In genomic region chr16:74140557-74140956, GRCh38 we compare ENCODE assay signal across 5 cellular contexts.
A peak's percentile ranks its signal among the peaks of the same experiment; 100 is the strongest.
TF ChIP-seq lines count a peak whose summit lies in the region.

No MANE protein-coding gene starts in this region.

TF ChIP-seq in SK-N-SH treated with all-trans-retinoic acid at 6 μM for 48 hours, 23 proteins besides CTCF, POLR2A, EP300 and RAD21:
- TF ChIP-seq ZNF8 (CRISPR knock-in tag; IDR thresholded peaks at IDR 0.05) (peak; percentile 97), ZFP3 (CRISPR knock-in tag; IDR thresholded peaks at IDR 0.05) (no peak)

TF ChIP-seq in SK-N-SH, 30 proteins besides CTCF, POLR2A, EP300 and RAD21:
- TF ChIP-seq PBX3 (IDR thresholded peaks at IDR 0.05) (no peak), USF2 (IDR thresholded peaks at IDR 0.05; ENCODE audit: borderline replicate concordance, low read depth, low read length) (no peak), ELF1 (IDR thresholded peaks at IDR 0.05) (no peak), MEF2A (IDR thresholded peaks at IDR 0.05; ENCODE audit: borderline replicate concordance, low read depth) (no peak), CHD2 (IDR thresholded peaks at IDR 0.05; ENCODE audit: low read length, partially characterized antibody) (no peak), SMC3 (IDR thresholded peaks at IDR 0.05; ENCODE audit: low read depth, low read length) (no peak), YY1 (IDR thresholded peaks at IDR 0.05; ENCODE audit: low read depth) (no peak), GATA2 (CRISPR knock-in tag; IDR thresholded peaks at IDR 0.05) (no peak), FOXM1 (IDR thresholded peaks at IDR 0.05; ENCODE audit: low read depth) (no peak), MXI1 (IDR thresholded peaks at IDR 0.05; ENCODE audit: low read depth, low read length) (no peak), FOSL2 (IDR thresholded peaks at IDR 0.05; ENCODE audit: borderline replicate concordance, low read depth) (no peak), FOXJ3 (CRISPR knock-in tag; IDR thresholded peaks at IDR 0.05) (no peak), NFIC (IDR thresholded peaks at IDR 0.05; ENCODE audit: borderline replicate concordance) (no peak)
- TF ChIP-seq, protein P1, sequence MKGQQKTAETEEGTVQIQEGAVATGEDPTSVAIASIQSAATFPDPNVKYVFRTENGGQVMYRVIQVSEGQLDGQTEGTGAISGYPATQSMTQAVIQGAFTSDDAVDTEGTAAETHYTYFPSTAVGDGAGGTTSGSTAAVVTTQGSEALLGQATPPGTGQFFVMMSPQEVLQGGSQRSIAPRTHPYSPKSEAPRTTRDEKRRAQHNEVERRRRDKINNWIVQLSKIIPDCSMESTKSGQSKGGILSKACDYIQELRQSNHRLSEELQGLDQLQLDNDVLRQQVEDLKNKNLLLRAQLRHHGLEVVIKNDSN (IDR thresholded peaks at IDR 0.05; ENCODE audit: borderline replicate concordance, low read depth): no peak

TF ChIP-seq in HEK293, 187 proteins besides CTCF, POLR2A, EP300 and RAD21:
- TF ChIP-seq ZNF513 (tag by site-specific recombination; IDR thresholded peaks at IDR 0.05) (no peak), ZNF146 (tag by site-specific recombination; IDR thresholded peaks at IDR 0.05) (0 out of 2 replicates have a peak, but pooled peaks have one; percentile 23), ZNF10 (tag by site-specific recombination; IDR thresholded peaks at IDR 0.05) (peak; percentile 40; the same call in 1 of the 2 replicates)
- TF ChIP-seq, protein P2, sequence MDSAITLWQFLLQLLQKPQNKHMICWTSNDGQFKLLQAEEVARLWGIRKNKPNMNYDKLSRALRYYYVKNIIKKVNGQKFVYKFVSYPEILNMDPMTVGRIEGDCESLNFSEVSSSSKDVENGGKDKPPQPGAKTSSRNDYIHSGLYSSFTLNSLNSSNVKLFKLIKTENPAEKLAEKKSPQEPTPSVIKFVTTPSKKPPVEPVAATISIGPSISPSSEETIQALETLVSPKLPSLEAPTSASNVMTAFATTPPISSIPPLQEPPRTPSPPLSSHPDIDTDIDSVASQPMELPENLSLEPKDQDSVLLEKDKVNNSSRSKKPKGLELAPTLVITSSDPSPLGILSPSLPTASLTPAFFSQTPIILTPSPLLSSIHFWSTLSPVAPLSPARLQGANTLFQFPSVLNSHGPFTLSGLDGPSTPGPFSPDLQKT (IDR thresholded peaks at IDR 0.05; ENCODE audit: borderline replicate concordance, low read depth, low read length): no peak

TF ChIP-seq in WTC11, 78 proteins besides CTCF, POLR2A, EP300 and RAD21:
- TF ChIP-seq GTF2I (CRISPR knock-in tag; conservative IDR thresholded peaks at IDR 0.05): peak; percentile 53; the same call in 1 of the 2 replicates
- no peak for TF ChIP-seq OVOL2 (CRISPR knock-in tag; IDR thresholded peaks at IDR 0.05; ENCODE audit: borderline replicate concordance)

TF ChIP-seq in K562, 482 proteins besides CTCF, POLR2A, EP300 and RAD21 (continued from another document):
- TF ChIP-seq RBM25 (IDR thresholded peaks at IDR 0.05; ENCODE audit: low read depth, low read length, severe bottlenecking): peak; percentile 17
- TF ChIP-seq ZNF146 (CRISPR knock-in tag; IDR thresholded peaks at IDR 0.05; ENCODE audit: unreplicated experiment): peak; percentile 68
